Comparison of ENCODE assay signal across 1 cellular context in the genomic region with DNA sequence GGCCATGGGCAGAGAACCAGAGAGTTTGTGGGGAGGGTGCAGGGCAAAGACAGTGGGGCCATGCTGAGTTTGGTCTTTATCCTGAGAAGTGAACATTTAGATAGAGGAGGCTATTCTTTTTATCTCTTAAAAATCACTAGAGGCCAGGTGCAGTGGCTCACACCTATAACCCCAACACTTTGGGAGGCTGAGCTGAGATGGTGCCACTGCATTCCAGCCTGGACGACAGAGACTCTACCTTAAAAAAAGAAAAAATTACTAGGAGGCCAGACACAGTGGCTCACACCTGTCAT.
A peak's percentile ranks its signal among the peaks of the same experiment; 100 is the strongest.
TF ChIP-seq lines count a peak whose summit lies in the region.

No MANE protein-coding gene starts in this region.

TF ChIP-seq in HepG2, 621 proteins besides CTCF, POLR2A, EP300 and RAD21 (continues in another document):
- TF ChIP-seq ZNF180 (CRISPR knock-in tag; IDR thresholded peaks at IDR 0.05; ENCODE audit: borderline replicate concordance, low read depth) = no peak
- TF ChIP-seq, protein P1, sequence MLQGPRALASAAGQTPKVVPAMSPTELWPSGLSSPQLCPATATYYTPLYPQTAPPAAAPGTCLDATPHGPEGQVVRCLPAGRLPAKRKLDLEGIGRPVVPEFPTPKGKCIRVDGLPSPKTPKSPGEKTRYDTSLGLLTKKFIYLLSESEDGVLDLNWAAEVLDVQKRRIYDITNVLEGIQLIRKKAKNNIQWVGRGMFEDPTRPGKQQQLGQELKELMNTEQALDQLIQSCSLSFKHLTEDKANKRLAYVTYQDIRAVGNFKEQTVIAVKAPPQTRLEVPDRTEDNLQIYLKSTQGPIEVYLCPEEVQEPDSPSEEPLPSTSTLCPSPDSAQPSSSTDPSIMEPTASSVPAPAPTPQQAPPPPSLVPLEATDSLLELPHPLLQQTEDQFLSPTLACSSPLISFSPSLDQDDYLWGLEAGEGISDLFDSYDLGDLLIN (CRISPR knock-in tag; IDR thresholded peaks at IDR 0.05; ENCODE audit: borderline replicate concordance) = no peak
- TF ChIP-seq, protein P2, sequence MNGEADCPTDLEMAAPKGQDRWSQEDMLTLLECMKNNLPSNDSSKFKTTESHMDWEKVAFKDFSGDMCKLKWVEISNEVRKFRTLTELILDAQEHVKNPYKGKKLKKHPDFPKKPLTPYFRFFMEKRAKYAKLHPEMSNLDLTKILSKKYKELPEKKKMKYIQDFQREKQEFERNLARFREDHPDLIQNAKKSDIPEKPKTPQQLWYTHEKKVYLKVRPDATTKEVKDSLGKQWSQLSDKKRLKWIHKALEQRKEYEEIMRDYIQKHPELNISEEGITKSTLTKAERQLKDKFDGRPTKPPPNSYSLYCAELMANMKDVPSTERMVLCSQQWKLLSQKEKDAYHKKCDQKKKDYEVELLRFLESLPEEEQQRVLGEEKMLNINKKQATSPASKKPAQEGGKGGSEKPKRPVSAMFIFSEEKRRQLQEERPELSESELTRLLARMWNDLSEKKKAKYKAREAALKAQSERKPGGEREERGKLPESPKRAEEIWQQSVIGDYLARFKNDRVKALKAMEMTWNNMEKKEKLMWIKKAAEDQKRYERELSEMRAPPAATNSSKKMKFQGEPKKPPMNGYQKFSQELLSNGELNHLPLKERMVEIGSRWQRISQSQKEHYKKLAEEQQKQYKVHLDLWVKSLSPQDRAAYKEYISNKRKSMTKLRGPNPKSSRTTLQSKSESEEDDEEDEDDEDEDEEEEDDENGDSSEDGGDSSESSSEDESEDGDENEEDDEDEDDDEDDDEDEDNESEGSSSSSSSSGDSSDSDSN (CRISPR knock-in tag; IDR thresholded peaks at IDR 0.05) = no peak
- TF ChIP-seq, protein P3, sequence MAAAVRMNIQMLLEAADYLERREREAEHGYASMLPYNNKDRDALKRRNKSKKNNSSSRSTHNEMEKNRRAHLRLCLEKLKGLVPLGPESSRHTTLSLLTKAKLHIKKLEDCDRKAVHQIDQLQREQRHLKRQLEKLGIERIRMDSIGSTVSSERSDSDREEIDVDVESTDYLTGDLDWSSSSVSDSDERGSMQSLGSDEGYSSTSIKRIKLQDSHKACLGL (CRISPR knock-in tag; IDR thresholded peaks at IDR 0.05) = no peak
- no peak for TF ChIP-seq NFYC (CRISPR knock-in tag; IDR thresholded peaks at IDR 0.05)
- no peak for TF ChIP-seq CSRNP1 (CRISPR knock-in tag; IDR thresholded peaks at IDR 0.05)
- TF ChIP-seq, protein P4, sequence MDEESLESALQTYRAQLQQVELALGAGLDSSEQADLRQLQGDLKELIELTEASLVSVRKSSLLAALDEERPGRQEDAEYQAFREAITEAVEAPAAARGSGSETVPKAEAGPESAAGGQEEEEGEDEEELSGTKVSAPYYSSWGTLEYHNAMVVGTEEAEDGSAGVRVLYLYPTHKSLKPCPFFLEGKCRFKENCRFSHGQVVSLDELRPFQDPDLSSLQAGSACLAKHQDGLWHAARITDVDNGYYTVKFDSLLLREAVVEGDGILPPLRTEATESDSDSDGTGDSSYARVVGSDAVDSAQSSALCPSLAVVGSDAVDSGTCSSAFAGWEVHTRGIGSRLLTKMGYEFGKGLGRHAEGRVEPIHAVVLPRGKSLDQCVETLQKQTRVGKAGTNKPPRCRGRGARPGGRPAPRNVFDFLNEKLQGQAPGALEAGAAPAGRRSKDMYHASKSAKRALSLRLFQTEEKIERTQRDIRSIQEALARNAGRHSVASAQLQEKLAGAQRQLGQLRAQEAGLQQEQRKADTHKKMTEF (CRISPR knock-in tag; IDR thresholded peaks at IDR 0.05) = no peak
- TF ChIP-seq ATAD3A (CRISPR knock-in tag; IDR thresholded peaks at IDR 0.05) = no peak
- no peak for TF ChIP-seq ZUFSP (CRISPR knock-in tag; IDR thresholded peaks at IDR 0.05; ENCODE audit: borderline replicate concordance)
- no peak for TF ChIP-seq CBX5 (CRISPR knock-in tag; IDR thresholded peaks at IDR 0.05; ENCODE audit: borderline replicate concordance)
- no peak for TF ChIP-seq SUZ12 (IDR thresholded peaks at IDR 0.05; ENCODE audit: low read depth, low read length)
- 0 out of 2 replicates have a peak, but pooled peaks have one; percentile 25 for TF ChIP-seq SRY (CRISPR knock-in tag; IDR thresholded peaks at IDR 0.05)
- TF ChIP-seq SNAI1 (CRISPR knock-in tag; IDR thresholded peaks at IDR 0.05; ENCODE audit: borderline replicate concordance) = no peak
- no peak for TF ChIP-seq MXD4 (CRISPR knock-in tag; IDR thresholded peaks at IDR 0.05)
- TF ChIP-seq TCF7 (IDR thresholded peaks at IDR 0.05; ENCODE audit: low read depth) = no peak
- TF ChIP-seq HDAC1 (CRISPR knock-in tag; IDR thresholded peaks at IDR 0.05) = 0 out of 2 replicates have a peak, but pooled peaks have one; percentile 3
- TF ChIP-seq, protein P5, sequence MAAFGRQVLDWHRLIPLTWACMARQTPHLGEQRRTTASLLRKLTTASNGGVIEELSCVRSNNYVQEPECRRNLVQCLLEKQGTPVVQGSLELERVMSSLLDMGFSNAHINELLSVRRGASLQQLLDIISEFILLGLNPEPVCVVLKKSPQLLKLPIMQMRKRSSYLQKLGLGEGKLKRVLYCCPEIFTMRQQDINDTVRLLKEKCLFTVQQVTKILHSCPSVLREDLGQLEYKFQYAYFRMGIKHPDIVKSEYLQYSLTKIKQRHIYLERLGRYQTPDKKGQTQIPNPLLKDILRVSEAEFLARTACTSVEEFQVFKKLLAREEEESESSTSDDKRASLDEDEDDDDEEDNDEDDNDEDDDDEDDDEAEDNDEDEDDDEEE (CRISPR knock-in tag; IDR thresholded peaks at IDR 0.05) = no peak
- no peak for TF ChIP-seq HES4 (CRISPR knock-in tag; IDR thresholded peaks at IDR 0.05; ENCODE audit: borderline replicate concordance)
- TF ChIP-seq JUND (CRISPR knock-in tag; IDR thresholded peaks at IDR 0.05) = no peak
- TF ChIP-seq ZNF30 (CRISPR knock-in tag; IDR thresholded peaks at IDR 0.05) = no peak
- peak; percentile 81; the same call in 1 of the 2 replicates for TF ChIP-seq ZNF512B (CRISPR knock-in tag; IDR thresholded peaks at IDR 0.05; ENCODE audit: borderline replicate concordance)
- TF ChIP-seq NFRKB (IDR thresholded peaks at IDR 0.05) = no peak
- TF ChIP-seq SMC3 (IDR thresholded peaks at IDR 0.05; ENCODE audit: low read length) = no peak
- TF ChIP-seq KAT8 (CRISPR knock-in tag; IDR thresholded peaks at IDR 0.05) = no peak
- TF ChIP-seq TBX2 (CRISPR knock-in tag; IDR thresholded peaks at IDR 0.05; ENCODE audit: borderline replicate concordance) = 0 out of 2 replicates have a peak, but pooled peaks have one; percentile 27
- 0 out of 2 replicates have a peak, but pooled peaks have one; percentile 52 for TF ChIP-seq CHD4 (IDR thresholded peaks at IDR 0.05; ENCODE audit: borderline replicate concordance, low read length)
- no peak for TF ChIP-seq NKX3-1 (CRISPR knock-in tag; IDR thresholded peaks at IDR 0.05)
- no peak for TF ChIP-seq SAFB2 (CRISPR knock-in tag; IDR thresholded peaks at IDR 0.05; ENCODE audit: borderline replicate concordance, low read depth)
- TF ChIP-seq, protein P6, sequence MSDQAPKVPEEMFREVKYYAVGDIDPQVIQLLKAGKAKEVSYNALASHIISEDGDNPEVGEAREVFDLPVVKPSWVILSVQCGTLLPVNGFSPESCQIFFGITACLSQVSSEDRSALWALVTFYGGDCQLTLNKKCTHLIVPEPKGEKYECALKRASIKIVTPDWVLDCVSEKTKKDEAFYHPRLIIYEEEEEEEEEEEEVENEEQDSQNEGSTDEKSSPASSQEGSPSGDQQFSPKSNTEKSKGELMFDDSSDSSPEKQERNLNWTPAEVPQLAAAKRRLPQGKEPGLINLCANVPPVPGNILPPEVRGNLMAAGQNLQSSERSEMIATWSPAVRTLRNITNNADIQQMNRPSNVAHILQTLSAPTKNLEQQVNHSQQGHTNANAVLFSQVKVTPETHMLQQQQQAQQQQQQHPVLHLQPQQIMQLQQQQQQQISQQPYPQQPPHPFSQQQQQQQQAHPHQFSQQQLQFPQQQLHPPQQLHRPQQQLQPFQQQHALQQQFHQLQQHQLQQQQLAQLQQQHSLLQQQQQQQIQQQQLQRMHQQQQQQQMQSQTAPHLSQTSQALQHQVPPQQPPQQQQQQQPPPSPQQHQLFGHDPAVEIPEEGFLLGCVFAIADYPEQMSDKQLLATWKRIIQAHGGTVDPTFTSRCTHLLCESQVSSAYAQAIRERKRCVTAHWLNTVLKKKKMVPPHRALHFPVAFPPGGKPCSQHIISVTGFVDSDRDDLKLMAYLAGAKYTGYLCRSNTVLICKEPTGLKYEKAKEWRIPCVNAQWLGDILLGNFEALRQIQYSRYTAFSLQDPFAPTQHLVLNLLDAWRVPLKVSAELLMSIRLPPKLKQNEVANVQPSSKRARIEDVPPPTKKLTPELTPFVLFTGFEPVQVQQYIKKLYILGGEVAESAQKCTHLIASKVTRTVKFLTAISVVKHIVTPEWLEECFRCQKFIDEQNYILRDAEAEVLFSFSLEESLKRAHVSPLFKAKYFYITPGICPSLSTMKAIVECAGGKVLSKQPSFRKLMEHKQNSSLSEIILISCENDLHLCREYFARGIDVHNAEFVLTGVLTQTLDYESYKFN (CRISPR knock-in tag; conservative IDR thresholded peaks at IDR 0.05) = no peak
- TF ChIP-seq, protein P7, sequence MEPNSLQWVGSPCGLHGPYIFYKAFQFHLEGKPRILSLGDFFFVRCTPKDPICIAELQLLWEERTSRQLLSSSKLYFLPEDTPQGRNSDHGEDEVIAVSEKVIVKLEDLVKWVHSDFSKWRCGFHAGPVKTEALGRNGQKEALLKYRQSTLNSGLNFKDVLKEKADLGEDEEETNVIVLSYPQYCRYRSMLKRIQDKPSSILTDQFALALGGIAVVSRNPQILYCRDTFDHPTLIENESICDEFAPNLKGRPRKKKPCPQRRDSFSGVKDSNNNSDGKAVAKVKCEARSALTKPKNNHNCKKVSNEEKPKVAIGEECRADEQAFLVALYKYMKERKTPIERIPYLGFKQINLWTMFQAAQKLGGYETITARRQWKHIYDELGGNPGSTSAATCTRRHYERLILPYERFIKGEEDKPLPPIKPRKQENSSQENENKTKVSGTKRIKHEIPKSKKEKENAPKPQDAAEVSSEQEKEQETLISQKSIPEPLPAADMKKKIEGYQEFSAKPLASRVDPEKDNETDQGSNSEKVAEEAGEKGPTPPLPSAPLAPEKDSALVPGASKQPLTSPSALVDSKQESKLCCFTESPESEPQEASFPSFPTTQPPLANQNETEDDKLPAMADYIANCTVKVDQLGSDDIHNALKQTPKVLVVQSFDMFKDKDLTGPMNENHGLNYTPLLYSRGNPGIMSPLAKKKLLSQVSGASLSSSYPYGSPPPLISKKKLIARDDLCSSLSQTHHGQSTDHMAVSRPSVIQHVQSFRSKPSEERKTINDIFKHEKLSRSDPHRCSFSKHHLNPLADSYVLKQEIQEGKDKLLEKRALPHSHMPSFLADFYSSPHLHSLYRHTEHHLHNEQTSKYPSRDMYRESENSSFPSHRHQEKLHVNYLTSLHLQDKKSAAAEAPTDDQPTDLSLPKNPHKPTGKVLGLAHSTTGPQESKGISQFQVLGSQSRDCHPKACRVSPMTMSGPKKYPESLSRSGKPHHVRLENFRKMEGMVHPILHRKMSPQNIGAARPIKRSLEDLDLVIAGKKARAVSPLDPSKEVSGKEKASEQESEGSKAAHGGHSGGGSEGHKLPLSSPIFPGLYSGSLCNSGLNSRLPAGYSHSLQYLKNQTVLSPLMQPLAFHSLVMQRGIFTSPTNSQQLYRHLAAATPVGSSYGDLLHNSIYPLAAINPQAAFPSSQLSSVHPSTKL (CRISPR knock-in tag; IDR thresholded peaks at IDR 0.05) = no peak
- TF ChIP-seq FOXO1 (CRISPR knock-in tag; IDR thresholded peaks at IDR 0.05) = no peak
- no peak for TF ChIP-seq NFKBIZ (CRISPR knock-in tag; IDR thresholded peaks at IDR 0.05)
- TF ChIP-seq ZNF224 (CRISPR knock-in tag; IDR thresholded peaks at IDR 0.05) = no peak
- no peak; the same call in 1 of the 2 replicates for TF ChIP-seq CREM (IDR thresholded peaks at IDR 0.05)
- TF ChIP-seq CREM (CRISPR knock-in tag; IDR thresholded peaks at IDR 0.05) = no peak
- TF ChIP-seq ELF3 (CRISPR knock-in tag; IDR thresholded peaks at IDR 0.05) = no peak
